In the genomic region with DNA sequence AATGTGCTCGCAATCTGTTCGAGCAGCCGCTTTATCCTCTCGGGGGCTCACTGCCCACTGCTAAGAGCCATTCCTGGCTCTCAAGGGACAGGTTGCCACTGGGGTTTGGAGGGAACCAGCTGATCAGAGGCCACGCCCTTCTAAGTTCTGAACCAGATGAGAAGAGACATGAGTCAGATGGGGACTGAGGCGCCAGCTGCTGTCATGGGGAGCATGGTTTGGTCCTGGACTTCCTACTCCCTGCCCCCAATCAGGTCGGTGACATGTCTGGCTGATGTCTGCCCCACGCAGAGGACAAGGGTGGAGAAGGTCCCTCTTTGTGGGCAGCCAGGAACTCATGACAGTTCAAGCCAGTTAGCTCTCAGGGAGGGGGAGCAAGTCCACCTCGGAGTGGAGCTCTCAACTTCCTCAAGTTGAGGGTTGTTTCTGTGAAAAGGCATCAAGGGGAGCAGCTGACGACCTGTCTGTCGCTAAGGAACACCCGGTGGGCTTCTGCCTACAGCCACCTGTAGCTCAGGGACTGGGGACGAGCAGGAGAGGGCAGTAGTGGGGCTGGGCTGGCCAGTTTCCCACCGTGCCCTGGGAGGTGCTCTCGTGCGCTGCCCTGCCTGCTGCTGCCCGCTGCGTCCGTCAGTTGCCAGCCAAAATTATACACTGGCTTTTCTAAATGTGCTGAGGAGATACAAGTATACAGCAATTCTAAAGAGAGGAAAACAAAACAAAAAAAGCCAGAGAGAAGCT, we compare ENCODE assay signal across 1 cellular context.
TF ChIP-seq lines count a peak whose summit lies in the region.

No MANE protein-coding gene starts in this region.

TF ChIP-seq in IMR-90, 13 proteins besides CTCF, POLR2A, EP300 and RAD21:
- TF ChIP-seq BHLHE40 (IDR thresholded peaks at IDR 0.05; ENCODE audit: low read depth, low read length) (no peak), CEBPB (IDR thresholded peaks at IDR 0.05; ENCODE audit: low read depth, low read length) (no peak), ELK1 (IDR thresholded peaks at IDR 0.05; ENCODE audit: borderline replicate concordance, low read depth, low read length) (no peak), MAFK (IDR thresholded peaks at IDR 0.05; ENCODE audit: low read depth, low read length) (no peak), NFE2L2 (IDR thresholded peaks at IDR 0.05; ENCODE audit: low read depth, low read length) (no peak), MXI1 (IDR thresholded peaks at IDR 0.05; ENCODE audit: borderline replicate concordance, low read depth, low read length) (no peak), SMC3 (IDR thresholded peaks at IDR 0.05; ENCODE audit: low read depth, low read length) (no peak), RFX5 (IDR thresholded peaks at IDR 0.05; ENCODE audit: low read depth, low read length) (no peak), RCOR1 (IDR thresholded peaks at IDR 0.05; ENCODE audit: insufficient replicate concordance, low read length) (no peak), CHD1 (IDR thresholded peaks at IDR 0.05; ENCODE audit: low read depth, low read length) (no peak), FOS (IDR thresholded peaks at IDR 0.05; ENCODE audit: low read depth, low read length) (no peak), MAZ (IDR thresholded peaks at IDR 0.05; ENCODE audit: borderline replicate concordance, low read depth, low read length) (no peak)
- TF ChIP-seq, protein P1, sequence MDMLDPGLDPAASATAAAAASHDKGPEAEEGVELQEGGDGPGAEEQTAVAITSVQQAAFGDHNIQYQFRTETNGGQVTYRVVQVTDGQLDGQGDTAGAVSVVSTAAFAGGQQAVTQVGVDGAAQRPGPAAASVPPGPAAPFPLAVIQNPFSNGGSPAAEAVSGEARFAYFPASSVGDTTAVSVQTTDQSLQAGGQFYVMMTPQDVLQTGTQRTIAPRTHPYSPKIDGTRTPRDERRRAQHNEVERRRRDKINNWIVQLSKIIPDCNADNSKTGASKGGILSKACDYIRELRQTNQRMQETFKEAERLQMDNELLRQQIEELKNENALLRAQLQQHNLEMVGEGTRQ (IDR thresholded peaks at IDR 0.05; ENCODE audit: low read depth, low read length), result no peak
